In the genomic region with DNA sequence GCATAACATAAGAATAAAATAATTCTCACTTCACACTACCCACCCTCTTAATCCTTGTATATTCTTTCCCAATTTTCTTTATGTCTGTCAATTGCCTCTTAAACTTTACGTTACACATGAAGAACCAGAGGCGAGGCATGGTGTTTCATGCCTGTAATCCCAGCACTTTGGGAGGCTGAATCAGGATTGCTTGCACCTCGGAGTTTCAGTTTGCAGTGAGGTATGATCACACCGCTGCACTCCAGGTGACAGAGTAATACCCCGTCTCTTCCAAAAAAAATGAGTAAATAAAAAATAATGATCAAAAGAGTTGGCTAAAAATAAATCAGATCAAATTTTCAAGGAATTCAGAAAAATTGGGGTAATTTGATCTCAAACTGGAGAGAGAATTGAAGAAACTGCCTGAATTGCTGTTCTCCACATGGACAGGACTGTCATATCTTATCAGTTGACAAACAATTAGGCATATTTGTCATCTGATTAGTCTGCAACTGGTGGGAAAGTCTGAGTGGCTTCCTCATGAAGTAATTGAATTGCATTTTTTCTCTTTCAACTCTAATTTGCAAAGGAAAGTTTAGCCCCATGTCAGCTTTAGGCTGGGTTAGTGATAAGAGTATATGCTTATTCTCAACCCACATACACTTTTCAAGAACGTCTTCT, we compare ENCODE assay signal across 23 cellular contexts.
DNase-seq lines count a peak whose midpoint lies in the region; ATAC-seq, FAIRE-seq and TF ChIP-seq lines count a peak whose summit lies in the region.
"Had no signal": no experiment of that assay in that cellular context is flagged by ENCODE, and none has a peak within 500 bp of the region (broad histone marks: within the 10 kb centered on the region; RNA-seq: fewer than 3 reads in every experiment).

No MANE protein-coding gene starts in this region.

- H3K79me2 ChIP-seq in HepG2 (ENCODE audit: insufficient read depth, low read length) = no peaks in the 10 kb centered on the region
- H3K79me2 ChIP-seq in smooth muscle cell (ENCODE audit: low read depth) = no peaks in the 10 kb centered on the region

- CTCF ChIA-PET in HepG2 (lab: Yijun Ruan, JAX; ENCODE audit: low intra/inter-chr PET ratio, low total read pairs) = no interaction called here

- H3K9me3 ChIP-seq in liver (ENCODE audit: control insufficient read depth in 4 of 4, low read length in 3 of 4) = no peaks in the 10 kb centered on the region
- H3K9me3 ChIP-seq in HepG2 (ENCODE audit: low read length) = no peaks in the 10 kb centered on the region
- no peaks in the 10 kb centered on the region for H3K9me3 ChIP-seq in smooth muscle cell (replicated peaks; ENCODE audit: low read depth)
- H3K9me3 ChIP-seq: BE2C had no signal

- in situ Hi-C loops in HepG2 (cut with HindIII; ENCODE audit: extremely low pct_ligation_motif_present, low pct_unique_long_range_greater_than_20kb) = loop anchor here (5.0 to 25.0 kb wide), 2 partner anchors 243 to 618 kb away; no protein-coding TSS in a partner anchor
- in situ Hi-C loops in brain microvascular endothelial cell (cut with HindIII; ENCODE audit: low pct_ligation_motif_present, low sequenced_read_pairs) = loop anchor here (25.0 kb wide), 2 partner anchors 243 to 618 kb away; no protein-coding TSS in a partner anchor

- ATAC-seq in HepG2 = no peak
- ATAC-seq in left lobe of liver = peak; percentile 40
- ATAC-seq: K562 had no signal

- H3F3A ChIP-seq in smooth muscle cell (ENCODE audit: low read depth) = no peaks in the 10 kb centered on the region

- WGBS in liver = 31% methylated on average over 6 of the region's 6 CpGs
- WGBS in HepG2 (ENCODE audit: low lambda C conversion rate) = 6% methylated on average over 6 of the region's 6 CpGs
- 40% methylated on average over 6 of the region's 6 CpGs for WGBS in smooth muscle cell (ENCODE audit: low lambda C conversion rate)

- intact Hi-C loops in HepG2 (cut with micrococcal nuclease; ENCODE audit: unreplicated experiment) = no loop called here

- H3K4me2 ChIP-seq in HepG2 (ENCODE audit: low read depth, low read length) (no peak overlapping the region), smooth muscle cell (peak overlapping the region; percentile 6)

- H3K9ac ChIP-seq in liver (ENCODE audit: low read depth in 1 of 2, low read length in 2 of 2) (no peak overlapping the region), HepG2 (ENCODE audit: insufficient read depth, low read depth, low read length) (no peak overlapping the region), smooth muscle cell (ENCODE audit: low read depth) (no peak overlapping the region)
- H3K9ac ChIP-seq: GM23248 had no signal

- TF ChIP-seq CTCF in liver (IDR thresholded peaks at IDR 0.05; ENCODE audit: low read depth, low read length, missing input control) (no peak), HepG2 (CRISPR knock-in tag; IDR thresholded peaks at IDR 0.05) (no peak), brain microvascular endothelial cell (IDR thresholded peaks at IDR 0.05; ENCODE audit: low read depth, low read length, missing control alignments) (no peak), smooth muscle cell (IDR thresholded peaks at IDR 0.05; ENCODE audit: borderline replicate concordance, insufficient read depth, poor library complexity, severe bottlenecking) (no peak)

- no peak for TF ChIP-seq EP300 in HepG2 (IDR thresholded peaks at IDR 0.05; ENCODE audit: low read depth in 2 of 2, low read length in 2 of 2)
- no peak for TF ChIP-seq EP300 in HepG2 (CRISPR knock-in tag; IDR thresholded peaks at IDR 0.05; ENCODE audit: borderline replicate concordance)

- POLR2A ChIA-PET in HepG2 (lab: Yijun Ruan, JAX) = no interaction called here

- H3K36me3 ChIP-seq in liver (ENCODE audit: control insufficient read depth in 4 of 4, insufficient read depth in 3 of 4, low read depth in 1 of 4, low read length in 3 of 4) = no peaks in the 10 kb centered on the region
- no peaks in the 10 kb centered on the region for H3K36me3 ChIP-seq in HepG2 (replicated peaks in 1 of 2; ENCODE audit: control insufficient read depth in 1 of 2, insufficient read depth in 2 of 2, low read length in 2 of 2)
- no peaks in the 10 kb centered on the region for H3K36me3 ChIP-seq in brain microvascular endothelial cell (replicated peaks)
- H3K36me3 ChIP-seq in smooth muscle cell (ENCODE audit: low read depth) = no peaks in the 10 kb centered on the region
- H3K36me3 ChIP-seq: BE2C had no signal

- no TSS peak for BruUV-seq in HepG2 (replicated peaks; lab: Mats Ljungman, UMichigan)

- H3K27ac ChIP-seq in liver (ENCODE audit: low read depth in 1 of 2, low read length in 2 of 2) (peak overlapping the region; percentile 28 to 55), HepG2 (ENCODE audit: extremely low read length, insufficient read depth, low read length) (no peak overlapping the region), brain microvascular endothelial cell (no peak overlapping the region), smooth muscle cell (ENCODE audit: low read depth) (no peak overlapping the region)
- H3K27ac ChIP-seq: GM23248 had no signal

- H3K27me3 ChIP-seq in liver (ENCODE audit: control insufficient read depth in 4 of 4, insufficient read depth in 4 of 4, low read length in 3 of 4) = no peaks in the 10 kb centered on the region
- H3K27me3 ChIP-seq in HepG2 (ENCODE audit: control insufficient read depth in 1 of 2, insufficient read depth in 2 of 2, low read length in 2 of 2) = no peaks in the 10 kb centered on the region; a peak in 1 of 5 replicates
- H3K27me3 ChIP-seq in brain microvascular endothelial cell (replicated peaks) = no peaks in the 10 kb centered on the region
- H3K27me3 ChIP-seq in smooth muscle cell (ENCODE audit: low read depth) = no peaks in the 10 kb centered on the region
- H3K27me3 ChIP-seq: BE2C had no signal

- H3K4me1 ChIP-seq in liver (ENCODE audit: control insufficient read depth in 4 of 4, insufficient read depth in 4 of 4, low read length in 3 of 4) = peaks cover 0 to 8% (median 1%) of the 10 kb centered on the region in 4 donors
- H3K4me1 ChIP-seq in HepG2 (ENCODE audit: insufficient read depth, low read length) = no peaks in the 10 kb centered on the region
- no peaks in the 10 kb centered on the region for H3K4me1 ChIP-seq in smooth muscle cell (ENCODE audit: low read depth)
- H3K4me1 ChIP-seq: BE2C had no signal

- no peak for TF ChIP-seq POLR2A in HepG2 (IDR thresholded peaks at IDR 0.05; ENCODE audit: insufficient read depth in 1 of 2, low read depth in 2 of 2, low read length in 2 of 2)

- H4K20me1 ChIP-seq in HepG2 (ENCODE audit: insufficient read depth, low read length) = no peaks in the 10 kb centered on the region
- H4K20me1 ChIP-seq in smooth muscle cell (ENCODE audit: low read depth) = no peaks in the 10 kb centered on the region

- TF ChIP-seq RAD21 in liver (IDR thresholded peaks at IDR 0.05) = peak; percentile 32 to 39
- TF ChIP-seq RAD21 in HepG2 (CRISPR knock-in tag; IDR thresholded peaks at IDR 0.05) = no peak

- no peak for FAIRE-seq in HepG2 (lab: Jason Lieb, UNC)
- FAIRE-seq: A204.1, GM19239, K562 had no signal

- H2AFZ ChIP-seq in HepG2 (ENCODE audit: low read length) (no peak overlapping the region), smooth muscle cell (ENCODE audit: low read depth) (no peak overlapping the region)
- H2AFZ ChIP-seq: GM23248 had no signal

- DNase-seq in HepG2 (ENCODE audit: low spot score) (no peak), brain microvascular endothelial cell (peak; percentile 12), left lobe of liver (ENCODE audit: low spot score) (no peak), smooth muscle cell (lab: John Stamatoyannopoulos, UW; ENCODE audit: unreplicated experiment) (no peak), hippocampal formation (lab: John Stamatoyannopoulos, UW) (no peak), T1000 (lab: John Stamatoyannopoulos, UW) (no peak), germinal center (ENCODE audit: low spot score) (no peak)
- DNase-seq: BE2C; CD4-positive, CD25-positive, alpha-beta regulatory T cell; COR-L47; GDM1; GM23248; HCEC 1CT; NCI-H1105; NCI-H1694 treated with DMSO at 0.1 percent for 48 hours; NCI-H510A; NCI-H748 treated with DMSO at 0.1 percent for 48 hours; RPMI8226; SIG-M5 had no signal

- peak overlapping the region in 1 of 3 donors; percentile 38 for H3K4me3 ChIP-seq in liver (ENCODE audit: low read depth in 1 of 3, low read length in 3 of 3)
- no peak overlapping the region for H3K4me3 ChIP-seq in HepG2 (replicated peaks in 1 of 3; ENCODE audit: insufficient read depth in 1 of 3, low read depth in 2 of 3, low read length in 3 of 3)
- H3K4me3 ChIP-seq in brain microvascular endothelial cell (ENCODE audit: low read depth, low read length) = no peak overlapping the region
- no peak overlapping the region for H3K4me3 ChIP-seq in smooth muscle cell
- H3K4me3 ChIP-seq: GM23248, K562 had no signal

TF ChIP-seq in liver, 16 proteins besides CTCF, POLR2A, EP300 and RAD21 (continues in another document):
- TF ChIP-seq SP1 (IDR thresholded peaks at IDR 0.05) (no peak), HNF4A (conservative IDR thresholded peaks at IDR 0.05) (peak in 1 of 2 donors; percentile 33), HNF4G (IDR thresholded peaks at IDR 0.05) (no peak), EGR1 (IDR thresholded peaks at IDR 0.05; ENCODE audit: low read depth in 2 of 2) (peak in 1 of 2 donors; percentile 56), JUND (IDR thresholded peaks at IDR 0.05) (peak in 1 of 2 donors; percentile 88), TAF1 (conservative IDR thresholded peaks at IDR 0.05) (no peak), RXRA (IDR thresholded peaks at IDR 0.05) (peak in 1 of 2 donors; percentile 39), YY1 (IDR thresholded peaks at IDR 0.05) (peak; percentile 78), FOXA1 (IDR thresholded peaks at IDR 0.05) (no peak)
- TF ChIP-seq, protein P1, sequence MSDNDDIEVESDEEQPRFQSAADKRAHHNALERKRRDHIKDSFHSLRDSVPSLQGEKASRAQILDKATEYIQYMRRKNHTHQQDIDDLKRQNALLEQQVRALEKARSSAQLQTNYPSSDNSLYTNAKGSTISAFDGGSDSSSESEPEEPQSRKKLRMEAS (IDR thresholded peaks at IDR 0.05) = peak; percentile 40

TF ChIP-seq in HepG2, 621 proteins besides CTCF, POLR2A, EP300 and RAD21 (continues in another document):
- no peak for TF ChIP-seq TGIF2 (CRISPR knock-in tag; IDR thresholded peaks at IDR 0.05)
- no peak for TF ChIP-seq REPIN1 (CRISPR knock-in tag; IDR thresholded peaks at IDR 0.05; ENCODE audit: borderline replicate concordance, low read depth)
- TF ChIP-seq POLR2G (IDR thresholded peaks at IDR 0.05; ENCODE audit: low read depth, low read length) = no peak
- TF ChIP-seq CCDC6 (CRISPR knock-in tag; IDR thresholded peaks at IDR 0.05) = no peak
- TF ChIP-seq, protein P2, sequence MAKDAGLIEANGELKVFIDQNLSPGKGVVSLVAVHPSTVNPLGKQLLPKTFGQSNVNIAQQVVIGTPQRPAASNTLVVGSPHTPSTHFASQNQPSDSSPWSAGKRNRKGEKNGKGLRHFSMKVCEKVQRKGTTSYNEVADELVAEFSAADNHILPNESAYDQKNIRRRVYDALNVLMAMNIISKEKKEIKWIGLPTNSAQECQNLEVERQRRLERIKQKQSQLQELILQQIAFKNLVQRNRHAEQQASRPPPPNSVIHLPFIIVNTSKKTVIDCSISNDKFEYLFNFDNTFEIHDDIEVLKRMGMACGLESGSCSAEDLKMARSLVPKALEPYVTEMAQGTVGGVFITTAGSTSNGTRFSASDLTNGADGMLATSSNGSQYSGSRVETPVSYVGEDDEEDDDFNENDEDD (CRISPR knock-in tag; IDR thresholded peaks at IDR 0.05; ENCODE audit: borderline replicate concordance) = no peak

Comparison
In these comparisons a context has a peak if more than half of its experiments do, and no peak if none do; other contexts are left out.
1. H3K27ac ChIP-seq: peak in liver (2 of 2); none in HepG2 (single experiment), brain microvascular endothelial cell (single experiment) and smooth muscle cell (single experiment).